ENCODE assay signal across 9 cellular contexts in genomic region chr10:30554443-30554831, GRCh38.
DNase-seq lines count a peak whose midpoint lies in the region; ATAC-seq and TF ChIP-seq lines count a peak whose summit lies in the region.
"Had no signal": no experiment of that assay in that cellular context is flagged by ENCODE, and none has a peak within 500 bp of the region (broad histone marks: within the 10 kb centered on the region; RNA-seq: fewer than 3 reads in every experiment).

No MANE protein-coding gene starts in this region.

- intact Hi-C loops in A673 (cut with micrococcal nuclease; ENCODE audit: unreplicated experiment) (no loop called here), adrenal gland (cut with DNase I) (no loop called here), psoas muscle (cut with DNase I) (no loop called here)

- ATAC-seq in psoas muscle (no peak), GM18505 (IDR thresholded peaks at IDR 0.05; ENCODE audit: unreplicated experiment) (no peak)

- no peak for TF ChIP-seq POLR2A in adrenal gland (IDR thresholded peaks at IDR 0.05)
- TF ChIP-seq POLR2A in GM18505 (IDR thresholded peaks at IDR 0.05; ENCODE audit: borderline replicate concordance, extremely low read depth, insufficient read depth, insufficient read length) = no peak

- peaks cover 20% of the 10 kb centered on the region for H3K4me1 ChIP-seq in A673 (ENCODE audit: insufficient read depth, low read length, poor library complexity, severe bottlenecking)
- H3K4me1 ChIP-seq in adrenal gland (replicated peaks in 1 of 2) = peaks cover 6 to 19% of the 10 kb centered on the region in 2 donors
- peaks cover 0 to 17% of the 10 kb centered on the region in 2 donors for H3K4me1 ChIP-seq in right atrium auricular region
- H3K4me1 ChIP-seq in psoas muscle = no peaks in the 10 kb centered on the region

- H3K9me3 ChIP-seq in A673 (ENCODE audit: low read depth, low read length, poor library complexity, severe bottlenecking) (no peaks in the 10 kb centered on the region), adrenal gland (replicated peaks in 1 of 3) (no peaks in the 10 kb centered on the region), right atrium auricular region (no peaks in the 10 kb centered on the region), psoas muscle (no peaks in the 10 kb centered on the region)

- BruUV-seq in A673 (replicated peaks; lab: Mats Ljungman, UMichigan) = no TSS peak

- H3K27ac ChIP-seq in A673 (ENCODE audit: low read depth, low read length, poor library complexity, severe bottlenecking) (peak overlapping the region; percentile 76), adrenal gland (peak overlapping the region; percentile 33 to 84 (median 66)), right atrium auricular region (peak overlapping the region; percentile 69 to 84), psoas muscle (peak overlapping the region; percentile 18)

- no peaks in the 10 kb centered on the region for H3K27me3 ChIP-seq in A673 (replicated peaks; ENCODE audit: insufficient read depth, low read depth, low read length, poor library complexity)
- no peaks in the 10 kb centered on the region for H3K27me3 ChIP-seq in adrenal gland
- H3K27me3 ChIP-seq in right atrium auricular region = no peaks in the 10 kb centered on the region
- no peaks in the 10 kb centered on the region for H3K27me3 ChIP-seq in psoas muscle (ENCODE audit: insufficient read depth in 3 of 3, low read length in 2 of 3)

- no peak for DNase-seq in A673 (ENCODE audit: low spot score)
- DNase-seq in adrenal gland = peak in 1 of 7 donors; percentile 22
- no peak for DNase-seq in right atrium auricular region (ENCODE audit: low spot score)
- no peak for DNase-seq in psoas muscle
- DNase-seq in HEK293T (ENCODE audit: extremely low spot score) = no peak
- no peak for DNase-seq in AG20443 (ENCODE audit: low spot score)
- DNase-seq in NCI-H2107 (lab: John Stamatoyannopoulos, UW) = no peak
- DNase-seq: activated T-cell treated with anti-CD3 and anti-CD28 coated beads, Interleukin-2, amount 50 U/mL, for 1 hour had no signal

- H3K36me3 ChIP-seq in A673 (ENCODE audit: insufficient read depth, low read length, poor library complexity, severe bottlenecking) (no peaks in the 10 kb centered on the region), adrenal gland (replicated peaks in 1 of 2) (no peaks in the 10 kb centered on the region), right atrium auricular region (no peaks in the 10 kb centered on the region), psoas muscle (ENCODE audit: insufficient read depth in 1 of 2, low read depth in 1 of 2) (no peaks in the 10 kb centered on the region)

- no peak for TF ChIP-seq CTCF in A673 (conservative IDR thresholded peaks at IDR 0.05; ENCODE audit: low read depth, low read length)
- TF ChIP-seq CTCF in adrenal gland (IDR thresholded peaks at IDR 0.05) = no peak
- TF ChIP-seq CTCF in right atrium auricular region (IDR thresholded peaks at IDR 0.05) = no peak
- TF ChIP-seq CTCF in psoas muscle (IDR thresholded peaks at IDR 0.05) = no peak

- WGBS in adrenal gland, 4 donors = 47 to 58% (median 53%) methylated on average over 4 of the region's 4 CpGs
- 58 to 70% (median 60%) methylated on average over 4 of the region's 4 CpGs for WGBS in psoas muscle, 3 donors

- H3K4me3 ChIP-seq in A673 (ENCODE audit: low read depth, low read length, poor library complexity, severe bottlenecking) = no peak overlapping the region
- H3K4me3 ChIP-seq in adrenal gland = peak overlapping the region in 1 of 4 donors; percentile 25
- peak overlapping the region in 1 of 2 donors; percentile 34 for H3K4me3 ChIP-seq in right atrium auricular region
- H3K4me3 ChIP-seq in psoas muscle = peak overlapping the region; percentile 46

- CTCF ChIA-PET in A673 (lab: Charles Lee) = interaction anchor here (1.5 kb wide), 1 partner anchor 28 kb away, joined by 3 read pairs; no protein-coding TSS in a partner anchor
- CTCF ChIA-PET in HEK293T (lab: Yijun Ruan, JAX) = interaction anchor here (0.7 to 1.4 kb wide), 3 partner anchors 27 to 145 kb away, joined by 3 to 6 read pairs (median 4); no protein-coding TSS in a partner anchor

- POLR2A ChIA-PET in A673 (lab: Charles Lee; ENCODE audit: low non-redundant PET) = no interaction called here
- POLR2A ChIA-PET in HEK293T (lab: Yijun Ruan, JAX) = interaction anchor here (1.1 to 1.5 kb wide), 3 partner anchors 14 to 30 kb away, joined by 3 to 4 read pairs (median 3); no protein-coding TSS in a partner anchor

TF ChIP-seq in HEK293T, 16 proteins besides CTCF, POLR2A, EP300 and RAD21:
- no peak for TF ChIP-seq SP1 (IDR thresholded peaks at IDR 0.05)
- TF ChIP-seq NFRKB (IDR thresholded peaks at IDR 0.05) = no peak
- TF ChIP-seq ZNF384 (IDR thresholded peaks at IDR 0.05) = no peak
- no peak for TF ChIP-seq TARDBP (IDR thresholded peaks at IDR 0.05)
- no peak for TF ChIP-seq BHLHE40 (IDR thresholded peaks at IDR 0.05; ENCODE audit: borderline replicate concordance)
- no peak for TF ChIP-seq HDGF (IDR thresholded peaks at IDR 0.05; ENCODE audit: borderline replicate concordance)
- TF ChIP-seq SUZ12 (IDR thresholded peaks at IDR 0.05) = no peak
- TF ChIP-seq LEF1 (IDR thresholded peaks at IDR 0.05; ENCODE audit: borderline replicate concordance) = no peak
- TF ChIP-seq FOXK2 (IDR thresholded peaks at IDR 0.05) = no peak
- no peak for TF ChIP-seq CTBP1 (IDR thresholded peaks at IDR 0.05; ENCODE audit: borderline replicate concordance)
- no peak for TF ChIP-seq L3MBTL2 (conservative IDR thresholded peaks at IDR 0.05)
- TF ChIP-seq ARNT (IDR thresholded peaks at IDR 0.05) = no peak

Comparison
In these comparisons a context has a peak if more than half of its experiments do, and no peak if none do; other contexts are left out.
1. H3K27ac ChIP-seq: peak in every context shown above with its lines; median percentile 76 in right atrium auricular region; 76 in A673; 66 in adrenal gland; 18 in psoas muscle.